In the genomic region with DNA sequence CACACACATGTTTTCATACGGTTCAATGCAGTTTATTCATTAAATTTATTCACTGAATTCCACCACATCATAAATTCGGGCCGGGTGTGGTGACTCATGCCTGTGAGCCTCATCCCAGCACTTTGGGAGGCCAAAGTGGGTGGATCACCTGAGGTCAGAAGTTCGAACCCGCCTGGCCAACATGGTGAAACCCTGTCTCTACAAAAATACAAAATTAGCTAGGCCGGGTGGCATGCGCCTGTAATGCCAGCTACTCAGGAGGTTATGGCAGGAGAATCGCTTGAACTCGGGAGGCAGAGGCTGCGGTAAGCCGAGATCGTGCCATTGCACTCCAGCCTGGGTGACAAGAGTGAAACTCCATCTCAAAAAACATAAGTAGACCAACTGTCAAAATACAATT, we compare ENCODE assay signal across 23 cellular contexts.
A peak's percentile ranks its signal among the peaks of the same experiment; 100 is the strongest.
DNase-seq lines count a peak whose midpoint lies in the region; ATAC-seq, FAIRE-seq and TF ChIP-seq lines count a peak whose summit lies in the region.
"Had no signal": no experiment of that assay in that cellular context is flagged by ENCODE, and none has a peak within 500 bp of the region (broad histone marks: within the 10 kb centered on the region; RNA-seq: fewer than 3 reads in every experiment).

No MANE protein-coding gene starts in this region.

- H4K20me1 ChIP-seq in fibroblast of lung (ENCODE audit: control insufficient read depth, extremely low read depth, insufficient read depth, low read length): no peaks in the 10 kb centered on the region

- no peak overlapping the region for H3K4me2 ChIP-seq in fibroblast of lung (ENCODE audit: extremely low read depth, insufficient read depth, low read length)
- H3K4me2 ChIP-seq: smooth muscle cell had no signal

- no peaks in the 10 kb centered on the region for H3K27me3 Mint-ChIP-seq in activated naive CD8-positive, alpha-beta T cell treated with anti-CD3 and anti-CD28 coated beads, Interleukin-2, amount 50 U/mL, for 24 hours
- H3K27me3 Mint-ChIP-seq: activated CD4-positive, alpha-beta memory T cell treated with anti-CD3 and anti-CD28 coated beads for 36 hours; central memory CD8-positive, alpha-beta T cell had no signal

- CTCF ChIA-PET in RWPE1 (lab: Yijun Ruan, JAX): no interaction called here

- H3K27ac ChIP-seq in RWPE1 (no peak overlapping the region), fibroblast of lung (ENCODE audit: insufficient read depth, low read length) (no peak overlapping the region)
- H3K27ac ChIP-seq: foreskin keratinocyte, neutrophil, testis had no signal

- H3K9me3 Mint-ChIP-seq in activated naive CD8-positive, alpha-beta T cell treated with anti-CD3 and anti-CD28 coated beads, Interleukin-2, amount 50 U/mL, for 24 hours: no peaks in the 10 kb centered on the region
- H3K9me3 Mint-ChIP-seq: activated CD4-positive, alpha-beta memory T cell treated with anti-CD3 and anti-CD28 coated beads for 36 hours; central memory CD8-positive, alpha-beta T cell; WTC11 had no signal

- no peak overlapping the region for H2AFZ ChIP-seq in fibroblast of lung (ENCODE audit: low read length)

- no peak overlapping the region for H3K4me3 Mint-ChIP-seq in activated naive CD8-positive, alpha-beta T cell treated with anti-CD3 and anti-CD28 coated beads, Interleukin-2, amount 50 U/mL, for 24 hours
- H3K4me3 Mint-ChIP-seq: activated CD4-positive, alpha-beta memory T cell treated with anti-CD3 and anti-CD28 coated beads for 36 hours; central memory CD8-positive, alpha-beta T cell; WTC11 had no signal

- no peaks in the 10 kb centered on the region for H3K27me3 ChIP-seq in fibroblast of lung (ENCODE audit: control insufficient read depth, insufficient read depth, low read length)
- H3K27me3 ChIP-seq: foreskin keratinocyte, neutrophil, testis had no signal

- peaks cover 26% of the 10 kb centered on the region for H3K36me3 Mint-ChIP-seq in activated naive CD8-positive, alpha-beta T cell treated with anti-CD3 and anti-CD28 coated beads, Interleukin-2, amount 50 U/mL, for 24 hours (ENCODE audit: low read depth)

- no peak overlapping the region for H3K4me3 ChIP-seq in fibroblast of lung (replicated peaks in 1 of 4; ENCODE audit: control extremely low read depth in 1 of 4, insufficient read depth in 1 of 4, low read depth in 3 of 4, low read length in 4 of 4)
- H3K4me3 ChIP-seq: smooth muscle cell, testis had no signal

- H3K27ac Mint-ChIP-seq in activated naive CD8-positive, alpha-beta T cell treated with anti-CD3 and anti-CD28 coated beads, Interleukin-2, amount 50 U/mL, for 24 hours: no peak overlapping the region
- H3K27ac Mint-ChIP-seq: activated CD4-positive, alpha-beta memory T cell treated with anti-CD3 and anti-CD28 coated beads for 36 hours; WTC11 had no signal

- ATAC-seq in activated naive CD8-positive, alpha-beta T cell treated with anti-CD3 and anti-CD28 coated beads, Interleukin-2, amount 50 U/mL, for 24 hours: no peak
- ATAC-seq: foreskin keratinocyte, WTC11 had no signal

- TF ChIP-seq CTCF in RWPE1 (conservative IDR thresholded peaks at IDR 0.05; ENCODE audit: low read depth) (no peak), fibroblast of lung (conservative IDR thresholded peaks at IDR 0.05 in 1 of 2, IDR thresholded peaks at IDR 0.05 in 1 of 2; ENCODE audit: low read depth in 1 of 2, low read length in 2 of 2) (no peak)

- H3K9me3 ChIP-seq in fibroblast of lung (ENCODE audit: control insufficient read depth, insufficient read depth, low read depth, low read length): no peaks in the 10 kb centered on the region
- H3K9me3 ChIP-seq: neutrophil, testis had no signal

- POLR2A ChIA-PET in RWPE1 (lab: Yijun Ruan, JAX; ENCODE audit: low non-redundant PET): no interaction called here

- no peaks in the 10 kb centered on the region for H3K79me2 ChIP-seq in fibroblast of lung (ENCODE audit: control insufficient read depth, insufficient read depth, low read length)

- H3K4me1 Mint-ChIP-seq in activated naive CD8-positive, alpha-beta T cell treated with anti-CD3 and anti-CD28 coated beads, Interleukin-2, amount 50 U/mL, for 24 hours: no peaks in the 10 kb centered on the region
- H3K4me1 Mint-ChIP-seq: central memory CD8-positive, alpha-beta T cell; WTC11 had no signal

- H3K4me1 ChIP-seq in fibroblast of lung (ENCODE audit: control insufficient read depth, extremely low read depth, insufficient read depth, low read length): peaks cover 2% of the 10 kb centered on the region
- H3K4me1 ChIP-seq: foreskin keratinocyte, testis had no signal

- H3K36me3 ChIP-seq in fibroblast of lung (ENCODE audit: control insufficient read depth, insufficient read depth, low read length): peaks cover 4% of the 10 kb centered on the region

- no peak overlapping the region for H3K9ac ChIP-seq in fibroblast of lung (ENCODE audit: insufficient read depth, low read length)

- FAIRE-seq in urothelium cell line (lab: Jason Lieb, UNC): no peak
- FAIRE-seq: kidney had no signal

- DNase-seq in H4 (ENCODE audit: low spot score) (peak; percentile 27), RWPE1 (ENCODE audit: low spot score) (peak; percentile 7), fibroblast of lung (ENCODE audit: low read depth in 2 of 2) (peak; percentile 38 to 58), urothelium cell line (ENCODE audit: low spot score) (peak; percentile 13), NCI-H2029 (lab: John Stamatoyannopoulos, UW) (no peak), NCI-H524 (lab: John Stamatoyannopoulos, UW) (no peak)
- DNase-seq in activated naive CD8-positive, alpha-beta T cell treated with anti-CD3 and anti-CD28 coated beads, Interleukin-2, amount 50 U/mL, for 24 hours: no peak
- DNase-seq: activated CD4-positive, alpha-beta memory T cell treated with anti-CD3 and anti-CD28 coated beads for 36 hours; activated gamma-delta T cell treated with Interleukin-2 at 50 U/mL for 16 hours; amniotic stem cell; DND-41; H7; kidney; NCI-H1436 treated with DMSO at 0.1 percent for 48 hours; NCI-H510A treated with DMSO at 0.1 percent for 48 hours; stimulated activated naive CD4-positive, alpha-beta T cell; T-helper 9 cell; testis had no signal

Comparison
In these comparisons a context has a peak if more than half of its experiments do, and no peak if none do; other contexts are left out.
1. DNase-seq: peak in H4 (single experiment), RWPE1 (single experiment), fibroblast of lung (2 of 2) and urothelium cell line (single experiment); none in activated naive CD8-positive, alpha-beta T cell treated with anti-CD3 and anti-CD28 coated beads, Interleukin-2, amount 50 U/mL, for 24 hours (single experiment), NCI-H2029 (single experiment) and NCI-H524 (0 of 2).